8 cellular contexts compared by ENCODE assay signal in the genomic region with DNA sequence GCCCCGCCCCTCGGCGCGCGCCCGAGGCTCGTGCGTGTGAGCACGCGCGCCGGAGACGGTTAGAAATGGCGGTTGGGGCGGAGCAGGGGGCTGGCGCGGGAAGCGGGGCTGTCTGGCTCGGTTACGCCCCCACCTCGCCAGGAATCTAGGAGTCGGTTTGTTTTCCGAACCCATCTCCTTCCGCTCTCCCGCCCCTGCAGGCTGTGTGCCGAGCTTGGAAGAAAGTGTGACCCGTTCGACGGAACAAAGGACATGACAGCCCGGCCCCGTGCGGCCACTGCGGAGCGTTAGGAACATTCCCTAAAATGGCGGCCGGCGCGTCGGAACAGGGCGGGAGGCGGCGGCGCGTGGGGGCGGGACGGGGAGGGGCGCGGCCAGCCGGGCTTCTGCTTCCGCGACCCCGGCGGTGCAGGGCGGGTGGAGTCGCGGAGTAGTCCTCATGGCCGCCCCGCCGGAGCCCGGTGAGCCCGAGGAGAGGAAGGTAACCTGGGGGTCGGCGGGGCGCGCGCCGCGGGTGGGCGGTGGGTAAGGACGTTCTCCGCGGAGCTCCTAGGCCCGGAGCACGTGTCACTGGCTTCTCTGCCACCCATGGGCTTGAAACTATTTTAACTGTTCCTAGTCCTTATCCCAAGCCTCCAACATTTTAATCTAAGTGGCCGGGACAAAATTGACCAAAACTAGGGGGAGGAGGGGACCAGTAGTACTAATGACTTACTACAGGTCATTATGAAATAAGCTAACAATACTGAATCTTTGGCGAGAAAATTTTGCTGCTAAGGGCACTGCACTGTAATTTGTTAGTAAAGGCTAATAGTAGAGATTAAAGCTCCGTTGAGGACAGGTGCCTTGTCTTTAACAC. TPM values are rescaled to one million over a fixed set of nuclear protein-coding genes. Genes with fewer than 3 reads are reported as not detected.
A peak's percentile ranks its signal among the peaks of the same experiment; 100 is the strongest.
DNase-seq lines count a peak whose midpoint lies in the region; ATAC-seq and FAIRE-seq lines count a peak whose summit lies in the region.

A gene with protein sequence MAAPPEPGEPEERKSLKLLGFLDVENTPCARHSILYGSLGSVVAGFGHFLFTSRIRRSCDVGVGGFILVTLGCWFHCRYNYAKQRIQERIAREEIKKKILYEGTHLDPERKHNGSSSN (plus strand): TSS at position 383 of the 859 bp plus-strand sequence. CDS start 57 bp downstream, at position 440.

- peak within 1 kb of the TSS; percentile 97 for H3K27ac ChIP-seq in skeletal muscle tissue (ENCODE audit: low read depth, low read length)

- DNase-seq in NCI-H524 treated with DMSO at 0.1 percent for 48 hours (lab: John Stamatoyannopoulos, UW) (peak; percentile 47), NCI-H524 (lab: John Stamatoyannopoulos, UW) (no peak), NCI-H2081 (lab: John Stamatoyannopoulos, UW) (peak; percentile 98), brain pericyte (ENCODE audit: low read depth, low spot score) (peak; percentile 69)

- H3K9me3 ChIP-seq in iPS-18c (ENCODE audit: control insufficient read depth, insufficient read depth, low read length) (no peaks in the 10 kb centered on the region), skeletal muscle tissue (ENCODE audit: control insufficient read depth in 3 of 3, low read length in 3 of 3) (no peaks in the 10 kb centered on the region)

- peaks cover 3 to 33% (median 21%) of the 10 kb centered on the region in 3 donors for H3K4me1 ChIP-seq in skeletal muscle tissue (ENCODE audit: control insufficient read depth in 3 of 3, insufficient read depth in 3 of 3, low read length in 3 of 3)

- H3K4me3 ChIP-seq in iPS-18c (ENCODE audit: insufficient read depth, low read depth, low read length) = peak within 1 kb of the TSS; percentile 78
- H3K4me3 ChIP-seq in skeletal muscle tissue (ENCODE audit: low read length in 3 of 3) = peak within 1 kb of the TSS; percentile 78 to 90 (median 88)

- H3K36me3 ChIP-seq in skeletal muscle tissue (ENCODE audit: control insufficient read depth in 3 of 3, insufficient read depth in 3 of 3, low read length in 3 of 3) = peaks cover 0 to 3% (median 2%) of the 10 kb centered on the region in 3 donors

- peak; percentile 63 for FAIRE-seq in TTC549 (lab: Jason Lieb, UNC)

- H3K9ac ChIP-seq in skeletal muscle tissue (ENCODE audit: low read depth in 1 of 3, low read length in 3 of 3) = peak within 1 kb of the TSS; percentile 84 to 98 (median 94)

- peak; percentile 59 for ATAC-seq in HG02943 (IDR thresholded peaks at IDR 0.05; ENCODE audit: low read depth, unreplicated experiment)

- H3K27me3 ChIP-seq in skeletal muscle tissue (ENCODE audit: control insufficient read depth in 3 of 3, insufficient read depth in 3 of 3, low read length in 3 of 3) = no peaks in the 10 kb centered on the region

RNA-seq across cellular contexts. Expression of the gene that starts here (rescaled TPM):
- 10.4 TPM for total RNA-seq in skeletal muscle tissue

Comparison
In these comparisons a context has a peak if more than half of its experiments do, and no peak if none do; other contexts are left out.
1. DNase-seq: peak in NCI-H524 treated with DMSO at 0.1 percent for 48 hours (single experiment), NCI-H2081 (2 of 2) and brain pericyte (single experiment); none in NCI-H524 (0 of 2).